31 cellular contexts compared by ENCODE assay signal in genomic region chr13:96119921-96120320, GRCh38. TPM values are rescaled to one million over a fixed set of nuclear protein-coding genes. Genes with fewer than 3 reads are reported as not detected.
"Had no signal": no experiment of that assay in that cellular context is flagged by ENCODE, and none has a peak within 500 bp of the region (broad histone marks: within the 10 kb centered on the region; RNA-seq: fewer than 3 reads in every experiment).

No MANE protein-coding gene starts in this region.

- H3K27ac ChIP-seq: ovary, parathyroid adenoma, psoas muscle, right lobe of liver, sigmoid colon, suprapubic skin, testis, tibial artery, transverse colon, upper lobe of right lung, uterus had no signal

- H3K9me3 ChIP-seq: ovary, psoas muscle, right lobe of liver, sigmoid colon, suprapubic skin, testis, tibial artery, transverse colon, upper lobe of right lung, uterus had no signal

- H3K36me3 Mint-ChIP-seq: naive thymus-derived CD8-positive, alpha-beta T cell; natural killer cell treated with Interleukin-12 subunit alpha and Interleukin-12 subunit beta and Interleukin-15 and Interleukin-18, amount 100 ng/mL, for 72 hours; stimulated activated effector memory CD8-positive, alpha-beta T cell treated with anti-CD3 and anti-CD28 coated beads, Interleukin-12 subunit alpha, Interleukin-12 subunit beta, amount 100 ng/mL, for 72 hours; type B pancreatic cell had no signal

- H3K79me2 ChIP-seq: parathyroid adenoma had no signal

- FAIRE-seq: small intestine had no signal

- H3K4me1 Mint-ChIP-seq: naive thymus-derived CD8-positive, alpha-beta T cell; nephron progenitor cell; neural crest cell; stimulated activated effector memory CD8-positive, alpha-beta T cell treated with anti-CD3 and anti-CD28 coated beads, Interleukin-12 subunit alpha, Interleukin-12 subunit beta, amount 100 ng/mL, for 72 hours; stimulated activated naive CD8-positive, alpha-beta T cell treated with anti-CD3 and anti-CD28 coated beads, Interleukin-15, amount 100 ng/mL, for 72 hours had no signal

- H3K4me3 Mint-ChIP-seq: naive thymus-derived CD8-positive, alpha-beta T cell; natural killer cell treated with Interleukin-12 subunit alpha and Interleukin-12 subunit beta and Interleukin-15 and Interleukin-18, amount 100 ng/mL, for 72 hours; nephron progenitor cell; neural crest cell; stimulated activated effector memory CD8-positive, alpha-beta T cell treated with anti-CD3 and anti-CD28 coated beads, Interleukin-12 subunit alpha, Interleukin-12 subunit beta, amount 100 ng/mL, for 72 hours; stimulated activated naive CD8-positive, alpha-beta T cell treated with anti-CD3 and anti-CD28 coated beads, Interleukin-15, amount 100 ng/mL, for 72 hours; type B pancreatic cell had no signal

- DNase-seq: naive thymus-derived CD8-positive, alpha-beta T cell; nephron progenitor cell; occipital lobe; ovary; posterior cingulate gyrus; psoas muscle; right cardiac atrium; right lobe of liver; sigmoid colon; small intestine; stimulated activated CD4-positive, alpha-beta T cell treated with anti-CD3 and anti-CD28 coated beads, Interleukin-15, amount 100 ng/mL, for 24 hours; stimulated activated CD4-positive, alpha-beta T cell treated with anti-CD3 and anti-CD28 coated beads, Interleukin-2, amount 100 ng/mL, for 24 hours; stimulated activated CD4-positive, alpha-beta T cell treated with anti-CD3 and anti-CD28 coated beads, Interleukin-2, amount 100 ng/mL, for 48 hours; stimulated activated CD4-positive, alpha-beta T cell treated with anti-CD3 and anti-CD28 coated beads, Interleukin-4, amount 100 ng/mL, for 24 hours; stimulated activated naive CD4-positive, alpha-beta T cell; stimulated activated naive CD8-positive, alpha-beta T cell treated with anti-CD3 and anti-CD28 coated beads, Interleukin-15, amount 100 ng/mL, for 72 hours; stimulated activated naive CD8-positive, alpha-beta T cell treated with anti-CD3 and anti-CD28 coated beads, Interleukin-15, Interleukin-2, amounts not matched to agents 100 U/mL and 50 U/mL, for 24 hours; substantia nigra; testis; tibial artery; transverse colon; upper lobe of right lung; uterus had no signal

- H3K9ac ChIP-seq: parathyroid adenoma had no signal

- H3K27me3 ChIP-seq: ovary, right lobe of liver, sigmoid colon, suprapubic skin, testis, tibial artery, transverse colon, upper lobe of right lung, uterus had no signal

- H3K4me1 ChIP-seq: parathyroid adenoma, psoas muscle, right lobe of liver, sigmoid colon, suprapubic skin, testis, transverse colon, upper lobe of right lung, uterus had no signal

- H2AFZ ChIP-seq: parathyroid adenoma had no signal

- H3K27ac Mint-ChIP-seq: naive thymus-derived CD8-positive, alpha-beta T cell; natural killer cell treated with Interleukin-12 subunit alpha and Interleukin-12 subunit beta and Interleukin-15 and Interleukin-18, amount 100 ng/mL, for 72 hours; nephron progenitor cell; progenitor cell of endocrine pancreas; stimulated activated effector memory CD8-positive, alpha-beta T cell treated with anti-CD3 and anti-CD28 coated beads, Interleukin-12 subunit alpha, Interleukin-12 subunit beta, amount 100 ng/mL, for 72 hours; stimulated activated naive CD8-positive, alpha-beta T cell treated with anti-CD3 and anti-CD28 coated beads, Interleukin-15, amount 100 ng/mL, for 72 hours; type B pancreatic cell had no signal

- ATAC-seq: naive thymus-derived CD8-positive, alpha-beta T cell; natural killer cell treated with Interleukin-12 subunit alpha and Interleukin-12 subunit beta and Interleukin-15 and Interleukin-18, amount 100 ng/mL, for 72 hours; psoas muscle; right cardiac atrium; right lobe of liver; stimulated activated effector memory CD8-positive, alpha-beta T cell treated with anti-CD3 and anti-CD28 coated beads, Interleukin-12 subunit alpha, Interleukin-12 subunit beta, amount 100 ng/mL, for 72 hours; stimulated activated naive CD8-positive, alpha-beta T cell treated with anti-CD3 and anti-CD28 coated beads, Interleukin-15, amount 100 ng/mL, for 72 hours; stimulated activated naive CD8-positive, alpha-beta T cell treated with anti-CD3 and anti-CD28 coated beads, Interleukin-15, Interleukin-2, amounts not matched to agents 100 U/mL and 50 U/mL, for 24 hours; upper lobe of right lung had no signal

- H3K36me3 ChIP-seq: ovary, right lobe of liver, sigmoid colon, suprapubic skin, tibial artery, transverse colon, upper lobe of right lung, uterus had no signal

- H3K9me3 Mint-ChIP-seq: nephron progenitor cell, neural crest cell had no signal

- H3K4me3 ChIP-seq: ovary, psoas muscle, right lobe of liver, sigmoid colon, suprapubic skin, testis, tibial artery, transverse colon, upper lobe of right lung, uterus had no signal

- H3K27me3 Mint-ChIP-seq: natural killer cell treated with Interleukin-12 subunit alpha and Interleukin-12 subunit beta and Interleukin-15 and Interleukin-18, amount 100 ng/mL, for 72 hours; progenitor cell of endocrine pancreas; stimulated activated naive CD8-positive, alpha-beta T cell treated with anti-CD3 and anti-CD28 coated beads, Interleukin-15, amount 100 ng/mL, for 72 hours; type B pancreatic cell had no signal

RNA-seq across cellular contexts. Expression of gene HS6ST3, which starts 30.0 kb away (rescaled TPM):
- total RNA-seq: naive thymus-derived CD8-positive, alpha-beta T cell; natural killer cell treated with Interleukin-12 subunit alpha and Interleukin-12 subunit beta and Interleukin-15 and Interleukin-18, amount 100 ng/mL, for 72 hours; osteoblast; right lobe of liver; upper lobe of right lung had no signal
- polyA plus RNA-seq: naive thymus-derived CD8-positive, alpha-beta T cell had no signal
